In genomic region chr19:517721-518136, GRCh38 we compare ENCODE assay signal across 1 cellular context.
TF ChIP-seq lines count a peak whose summit lies in the region.

No MANE protein-coding gene starts in this region.

TF ChIP-seq in HepG2, 621 proteins besides CTCF, POLR2A, EP300 and RAD21:
- TF ChIP-seq MATR3 (CRISPR knock-in tag; IDR thresholded peaks at IDR 0.05) (no peak), E2F5 (CRISPR knock-in tag; conservative IDR thresholded peaks at IDR 0.05) (no peak), BORCS8-MEF2B (CRISPR knock-in tag; IDR thresholded peaks at IDR 0.05) (no peak), SIX4 (CRISPR knock-in tag; IDR thresholded peaks at IDR 0.05) (no peak), ZNF770 (CRISPR knock-in tag; IDR thresholded peaks at IDR 0.05) (peak; percentile 45; the same call in 1 of the 2 replicates), ARHGAP35 (CRISPR knock-in tag; IDR thresholded peaks at IDR 0.05; ENCODE audit: borderline replicate concordance) (no peak)
